ENCODE assay signal across 28 cellular contexts in the genomic region with DNA sequence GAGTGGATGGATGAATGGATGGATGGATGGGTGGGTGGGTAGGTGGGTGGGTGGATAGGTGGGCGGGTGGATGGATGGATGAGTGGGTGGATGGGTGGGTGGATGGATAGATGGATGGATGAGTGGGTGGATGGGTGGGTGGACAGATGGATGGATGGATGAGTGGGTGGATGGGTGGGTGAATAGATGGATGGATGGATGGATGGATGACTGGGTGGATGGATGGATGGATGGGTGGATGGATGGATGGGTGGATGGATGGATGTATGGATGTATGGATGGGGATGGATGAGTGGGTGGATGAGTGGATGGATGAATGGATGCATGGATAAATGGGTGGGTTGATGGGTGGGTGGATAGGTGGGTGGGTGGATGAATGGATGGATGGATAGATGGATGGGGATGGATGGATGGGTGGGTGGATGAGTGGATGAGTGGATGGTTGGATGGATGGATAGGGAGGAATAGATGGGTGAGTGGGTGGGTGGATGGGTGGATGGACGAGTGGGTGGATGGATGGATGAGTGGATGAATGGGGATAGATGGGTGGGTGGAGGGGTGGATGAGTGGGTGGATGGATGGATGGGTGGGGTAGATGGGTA.
"Had no signal": no experiment of that assay in that cellular context is flagged by ENCODE, and none has a peak within 500 bp of the region (broad histone marks: within the 10 kb centered on the region; RNA-seq: fewer than 3 reads in every experiment).

No MANE protein-coding gene starts in this region.

- H3K27ac ChIP-seq: epithelial cell of prostate, esophagus squamous epithelium, gastrocnemius medialis, heart right ventricle, left lung, lower lobe of right lung had no signal

- H3K4me3 Mint-ChIP-seq: dendritic cell treated with granulocyte-macrophage colony-stimulating factor and Interleukin-4, amounts not matched to agents 40 ng/mL and 50 ng/mL, for 4 days; effector memory CD8-positive, alpha-beta T cell; endodermal cell; mesothelial cell of epicardium; naive B cell; naive thymus-derived CD8-positive, alpha-beta T cell had no signal

- H3K27me3 Mint-ChIP-seq: effector memory CD8-positive, alpha-beta T cell; naive thymus-derived CD8-positive, alpha-beta T cell had no signal

- DNase-seq: cortex of kidney; effector CD8-positive, alpha-beta T cell; effector memory CD8-positive, alpha-beta T cell; endodermal cell; erythroblast; esophagus squamous epithelium; foreskin fibroblast; foreskin melanocyte; gastrocnemius medialis; glutamatergic neuron; head of caudate nucleus; heart right ventricle; hippocampal formation; left cardiac atrium; left lung; left ventricle myocardium superior; lower lobe of right lung; mesenchymal stem cell; mucosa of descending colon; naive B cell; naive thymus-derived CD8-positive, alpha-beta T cell had no signal

- H3K9me3 ChIP-seq: esophagus squamous epithelium, gastrocnemius medialis, heart right ventricle, left lung, lower lobe of right lung, mucosa of descending colon had no signal

- H3K9me3 Mint-ChIP-seq: dendritic cell treated with granulocyte-macrophage colony-stimulating factor and Interleukin-4, amounts not matched to agents 40 ng/mL and 50 ng/mL, for 4 days; effector memory CD8-positive, alpha-beta T cell; endodermal cell; mesothelial cell of epicardium; naive thymus-derived CD8-positive, alpha-beta T cell had no signal

- H3K4me1 Mint-ChIP-seq: endodermal cell had no signal

- H3K27ac Mint-ChIP-seq: dendritic cell treated with granulocyte-macrophage colony-stimulating factor and Interleukin-4, amounts not matched to agents 40 ng/mL and 50 ng/mL, for 4 days; effector memory CD8-positive, alpha-beta T cell; endodermal cell; mesothelial cell of epicardium; naive B cell had no signal

- ATAC-seq: effector memory CD8-positive, alpha-beta T cell; esophagus mucosa; gastrocnemius medialis; heart right ventricle; left cardiac atrium; left lung; left ventricle myocardium superior; lower lobe of right lung; mucosa of descending colon; naive thymus-derived CD8-positive, alpha-beta T cell had no signal

- H3K36me3 ChIP-seq: esophagus squamous epithelium, gastrocnemius medialis, heart right ventricle, left lung, lower lobe of right lung had no signal

- FAIRE-seq: endometrium, islet of Langerhans, keratinocyte had no signal

- H3K4me3 ChIP-seq: esophagus squamous epithelium, gastrocnemius medialis, heart right ventricle, left lung, lower lobe of right lung, mucosa of descending colon had no signal

- H3K36me3 Mint-ChIP-seq: mesothelial cell of epicardium; naive B cell; naive thymus-derived CD8-positive, alpha-beta T cell had no signal

- H3K4me1 ChIP-seq: gastrocnemius medialis had no signal
